In the genomic region with DNA sequence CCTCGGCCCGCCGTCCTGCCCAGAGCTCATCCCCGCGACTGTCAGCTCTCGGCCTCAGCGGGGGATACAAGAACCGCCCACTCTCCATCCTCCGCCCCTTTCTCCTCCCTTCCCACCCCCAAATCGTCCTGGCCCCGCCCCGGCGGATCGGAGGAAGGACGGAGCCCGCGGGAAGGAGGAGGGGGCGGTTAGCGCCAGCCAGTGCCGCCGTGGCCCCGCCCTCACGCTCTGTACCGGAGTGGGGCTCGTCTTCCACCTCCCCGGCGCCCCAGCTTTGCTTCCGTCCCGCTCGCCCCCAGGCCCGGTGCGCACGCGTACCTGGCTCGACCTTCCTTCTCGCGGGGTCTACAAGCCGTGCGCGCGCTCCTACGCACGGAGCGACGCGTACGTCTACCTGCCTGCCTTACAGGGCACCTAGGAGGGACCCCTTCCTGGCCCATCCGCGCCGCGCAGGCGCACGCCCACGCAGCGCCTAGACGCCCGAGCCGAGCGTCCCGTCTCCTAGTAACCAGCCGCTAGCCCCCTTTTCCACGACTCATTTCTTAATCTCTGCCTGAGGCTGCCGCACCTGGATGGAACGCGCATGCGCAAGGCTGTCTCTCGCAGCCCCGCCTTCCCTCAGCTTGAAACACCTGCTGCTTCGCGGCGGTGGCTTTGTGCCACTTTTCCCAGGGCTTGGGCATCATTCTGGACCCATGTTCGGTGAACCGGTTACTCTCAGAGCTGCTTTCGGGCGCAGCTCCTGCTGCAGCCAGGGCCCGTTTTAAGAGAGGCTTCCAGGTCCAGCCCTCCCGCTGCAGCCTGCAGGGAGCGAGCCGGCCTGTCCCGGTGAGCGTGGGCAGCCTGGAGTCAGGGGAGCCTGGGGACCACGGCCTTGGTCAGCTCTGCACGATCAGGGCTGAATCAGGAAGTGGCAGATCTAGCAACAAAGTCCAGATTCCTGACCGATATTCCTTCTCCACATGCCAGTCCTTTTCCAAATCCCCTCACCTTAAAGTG, we compare ENCODE assay signal across 1 cellular context.
TF ChIP-seq lines count a peak whose summit lies in the region.

A gene with protein sequence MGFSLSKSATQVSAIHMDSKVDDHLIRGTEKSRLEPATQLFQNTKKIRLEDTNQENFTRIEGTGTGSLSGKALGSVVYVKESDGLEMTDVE (plus strand): TSS at position 598 of the 999 bp plus-strand sequence. CDS start 8,852 bp downstream, outside the sequence.

TF ChIP-seq in HepG2, 621 proteins besides CTCF, POLR2A, EP300 and RAD21 (continued from another document and continues in another):
- TF ChIP-seq ZKSCAN1 (IDR thresholded peaks at IDR 0.05; ENCODE audit: low read length) (no peak), ZNF34 (CRISPR knock-in tag; IDR thresholded peaks at IDR 0.05; ENCODE audit: borderline replicate concordance) (0 out of 2 replicates have a peak, but pooled peaks have one; percentile 51), ZNF224 (CRISPR knock-in tag; IDR thresholded peaks at IDR 0.05) (0 out of 2 replicates have a peak, but pooled peaks have one; percentile 58), POLR2AphosphoS5 (IDR thresholded peaks at IDR 0.05; ENCODE audit: low read depth, low read length) (peak; percentile 98), ZNF557 (CRISPR knock-in tag; IDR thresholded peaks at IDR 0.05) (no peak), ZNF264 (CRISPR knock-in tag; IDR thresholded peaks at IDR 0.05) (peak; percentile 63; the same call in 1 of the 2 replicates), FOSL2 (CRISPR knock-in tag; IDR thresholded peaks at IDR 0.05) (no peak; the same call in 1 of the 2 replicates), TRIM24 (CRISPR knock-in tag; IDR thresholded peaks at IDR 0.05) (no peak), PRPF4 (IDR thresholded peaks at IDR 0.05; ENCODE audit: low read depth, low read length, poor library complexity, severe bottlenecking) (no peak), ZNF564 (CRISPR knock-in tag; IDR thresholded peaks at IDR 0.05) (no peak; the same call in none of the 2 replicates), ZNF709 (CRISPR knock-in tag; IDR thresholded peaks at IDR 0.05) (no peak; the same call in 1 of the 2 replicates), ZNF205 (CRISPR knock-in tag; IDR thresholded peaks at IDR 0.05) (0 out of 2 replicates have a peak, but pooled peaks have one; percentile 5), ZNF567 (CRISPR knock-in tag; IDR thresholded peaks at IDR 0.05; ENCODE audit: borderline replicate concordance) (peak; percentile 15; the same call in 1 of the 2 replicates)
- TF ChIP-seq, protein P1, sequence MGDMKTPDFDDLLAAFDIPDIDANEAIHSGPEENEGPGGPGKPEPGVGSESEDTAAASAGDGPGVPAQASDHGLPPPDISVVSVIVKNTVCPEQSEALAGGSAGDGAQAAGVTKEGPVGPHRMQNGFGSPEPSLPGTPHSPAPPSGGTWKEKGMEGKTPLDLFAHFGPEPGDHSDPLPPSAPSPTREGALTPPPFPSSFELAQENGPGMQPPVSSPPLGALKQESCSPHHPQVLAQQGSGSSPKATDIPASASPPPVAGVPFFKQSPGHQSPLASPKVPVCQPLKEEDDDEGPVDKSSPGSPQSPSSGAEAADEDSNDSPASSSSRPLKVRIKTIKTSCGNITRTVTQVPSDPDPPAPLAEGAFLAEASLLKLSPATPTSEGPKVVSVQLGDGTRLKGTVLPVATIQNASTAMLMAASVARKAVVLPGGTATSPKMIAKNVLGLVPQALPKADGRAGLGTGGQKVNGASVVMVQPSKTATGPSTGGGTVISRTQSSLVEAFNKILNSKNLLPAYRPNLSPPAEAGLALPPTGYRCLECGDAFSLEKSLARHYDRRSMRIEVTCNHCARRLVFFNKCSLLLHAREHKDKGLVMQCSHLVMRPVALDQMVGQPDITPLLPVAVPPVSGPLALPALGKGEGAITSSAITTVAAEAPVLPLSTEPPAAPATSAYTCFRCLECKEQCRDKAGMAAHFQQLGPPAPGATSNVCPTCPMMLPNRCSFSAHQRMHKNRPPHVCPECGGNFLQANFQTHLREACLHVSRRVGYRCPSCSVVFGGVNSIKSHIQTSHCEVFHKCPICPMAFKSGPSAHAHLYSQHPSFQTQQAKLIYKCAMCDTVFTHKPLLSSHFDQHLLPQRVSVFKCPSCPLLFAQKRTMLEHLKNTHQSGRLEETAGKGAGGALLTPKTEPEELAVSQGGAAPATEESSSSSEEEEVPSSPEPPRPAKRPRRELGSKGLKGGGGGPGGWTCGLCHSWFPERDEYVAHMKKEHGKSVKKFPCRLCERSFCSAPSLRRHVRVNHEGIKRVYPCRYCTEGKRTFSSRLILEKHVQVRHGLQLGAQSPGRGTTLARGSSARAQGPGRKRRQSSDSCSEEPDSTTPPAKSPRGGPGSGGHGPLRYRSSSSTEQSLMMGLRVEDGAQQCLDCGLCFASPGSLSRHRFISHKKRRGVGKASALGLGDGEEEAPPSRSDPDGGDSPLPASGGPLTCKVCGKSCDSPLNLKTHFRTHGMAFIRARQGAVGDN (CRISPR knock-in tag; IDR thresholded peaks at IDR 0.05): peak; percentile 96
- TF ChIP-seq, protein P2, sequence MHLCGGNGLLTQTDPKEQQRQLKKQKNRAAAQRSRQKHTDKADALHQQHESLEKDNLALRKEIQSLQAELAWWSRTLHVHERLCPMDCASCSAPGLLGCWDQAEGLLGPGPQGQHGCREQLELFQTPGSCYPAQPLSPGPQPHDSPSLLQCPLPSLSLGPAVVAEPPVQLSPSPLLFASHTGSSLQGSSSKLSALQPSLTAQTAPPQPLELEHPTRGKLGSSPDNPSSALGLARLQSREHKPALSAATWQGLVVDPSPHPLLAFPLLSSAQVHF (CRISPR knock-in tag; IDR thresholded peaks at IDR 0.05): no peak
- TF ChIP-seq, protein P3, sequence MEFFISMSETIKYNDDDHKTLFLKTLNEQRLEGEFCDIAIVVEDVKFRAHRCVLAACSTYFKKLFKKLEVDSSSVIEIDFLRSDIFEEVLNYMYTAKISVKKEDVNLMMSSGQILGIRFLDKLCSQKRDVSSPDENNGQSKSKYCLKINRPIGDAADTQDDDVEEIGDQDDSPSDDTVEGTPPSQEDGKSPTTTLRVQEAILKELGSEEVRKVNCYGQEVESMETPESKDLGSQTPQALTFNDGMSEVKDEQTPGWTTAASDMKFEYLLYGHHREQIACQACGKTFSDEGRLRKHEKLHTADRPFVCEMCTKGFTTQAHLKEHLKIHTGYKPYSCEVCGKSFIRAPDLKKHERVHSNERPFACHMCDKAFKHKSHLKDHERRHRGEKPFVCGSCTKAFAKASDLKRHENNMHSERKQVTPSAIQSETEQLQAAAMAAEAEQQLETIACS (CRISPR knock-in tag; IDR thresholded peaks at IDR 0.05): peak; percentile 91
- TF ChIP-seq, protein P4, sequence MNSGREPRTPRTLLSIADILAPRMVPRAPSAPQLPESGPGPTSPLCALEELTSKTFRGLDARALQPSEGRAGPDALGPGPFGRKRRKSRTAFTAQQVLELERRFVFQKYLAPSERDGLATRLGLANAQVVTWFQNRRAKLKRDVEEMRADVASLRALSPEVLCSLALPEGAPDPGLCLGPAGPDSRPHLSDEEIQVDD (CRISPR knock-in tag; IDR thresholded peaks at IDR 0.05; ENCODE audit: borderline replicate concordance): no peak; the same call in 1 of the 2 replicates
- TF ChIP-seq, protein P5, sequence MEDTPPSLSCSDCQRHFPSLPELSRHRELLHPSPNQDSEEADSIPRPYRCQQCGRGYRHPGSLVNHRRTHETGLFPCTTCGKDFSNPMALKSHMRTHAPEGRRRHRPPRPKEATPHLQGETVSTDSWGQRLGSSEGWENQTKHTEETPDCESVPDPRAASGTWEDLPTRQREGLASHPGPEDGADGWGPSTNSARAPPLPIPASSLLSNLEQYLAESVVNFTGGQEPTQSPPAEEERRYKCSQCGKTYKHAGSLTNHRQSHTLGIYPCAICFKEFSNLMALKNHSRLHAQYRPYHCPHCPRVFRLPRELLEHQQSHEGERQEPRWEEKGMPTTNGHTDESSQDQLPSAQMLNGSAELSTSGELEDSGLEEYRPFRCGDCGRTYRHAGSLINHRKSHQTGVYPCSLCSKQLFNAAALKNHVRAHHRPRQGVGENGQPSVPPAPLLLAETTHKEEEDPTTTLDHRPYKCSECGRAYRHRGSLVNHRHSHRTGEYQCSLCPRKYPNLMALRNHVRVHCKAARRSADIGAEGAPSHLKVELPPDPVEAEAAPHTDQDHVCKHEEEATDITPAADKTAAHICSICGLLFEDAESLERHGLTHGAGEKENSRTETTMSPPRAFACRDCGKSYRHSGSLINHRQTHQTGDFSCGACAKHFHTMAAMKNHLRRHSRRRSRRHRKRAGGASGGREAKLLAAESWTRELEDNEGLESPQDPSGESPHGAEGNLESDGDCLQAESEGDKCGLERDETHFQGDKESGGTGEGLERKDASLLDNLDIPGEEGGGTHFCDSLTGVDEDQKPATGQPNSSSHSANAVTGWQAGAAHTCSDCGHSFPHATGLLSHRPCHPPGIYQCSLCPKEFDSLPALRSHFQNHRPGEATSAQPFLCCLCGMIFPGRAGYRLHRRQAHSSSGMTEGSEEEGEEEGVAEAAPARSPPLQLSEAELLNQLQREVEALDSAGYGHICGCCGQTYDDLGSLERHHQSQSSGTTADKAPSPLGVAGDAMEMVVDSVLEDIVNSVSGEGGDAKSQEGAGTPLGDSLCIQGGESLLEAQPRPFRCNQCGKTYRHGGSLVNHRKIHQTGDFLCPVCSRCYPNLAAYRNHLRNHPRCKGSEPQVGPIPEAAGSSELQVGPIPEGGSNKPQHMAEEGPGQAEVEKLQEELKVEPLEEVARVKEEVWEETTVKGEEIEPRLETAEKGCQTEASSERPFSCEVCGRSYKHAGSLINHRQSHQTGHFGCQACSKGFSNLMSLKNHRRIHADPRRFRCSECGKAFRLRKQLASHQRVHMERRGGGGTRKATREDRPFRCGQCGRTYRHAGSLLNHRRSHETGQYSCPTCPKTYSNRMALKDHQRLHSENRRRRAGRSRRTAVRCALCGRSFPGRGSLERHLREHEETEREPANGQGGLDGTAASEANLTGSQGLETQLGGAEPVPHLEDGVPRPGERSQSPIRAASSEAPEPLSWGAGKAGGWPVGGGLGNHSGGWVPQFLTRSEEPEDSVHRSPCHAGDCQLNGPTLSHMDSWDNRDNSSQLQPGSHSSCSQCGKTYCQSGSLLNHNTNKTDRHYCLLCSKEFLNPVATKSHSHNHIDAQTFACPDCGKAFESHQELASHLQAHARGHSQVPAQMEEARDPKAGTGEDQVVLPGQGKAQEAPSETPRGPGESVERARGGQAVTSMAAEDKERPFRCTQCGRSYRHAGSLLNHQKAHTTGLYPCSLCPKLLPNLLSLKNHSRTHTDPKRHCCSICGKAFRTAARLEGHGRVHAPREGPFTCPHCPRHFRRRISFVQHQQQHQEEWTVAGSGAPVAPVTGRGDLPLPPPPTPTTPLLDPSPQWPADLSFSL (CRISPR knock-in tag; IDR thresholded peaks at IDR 0.05): no peak
- TF ChIP-seq, protein P6, sequence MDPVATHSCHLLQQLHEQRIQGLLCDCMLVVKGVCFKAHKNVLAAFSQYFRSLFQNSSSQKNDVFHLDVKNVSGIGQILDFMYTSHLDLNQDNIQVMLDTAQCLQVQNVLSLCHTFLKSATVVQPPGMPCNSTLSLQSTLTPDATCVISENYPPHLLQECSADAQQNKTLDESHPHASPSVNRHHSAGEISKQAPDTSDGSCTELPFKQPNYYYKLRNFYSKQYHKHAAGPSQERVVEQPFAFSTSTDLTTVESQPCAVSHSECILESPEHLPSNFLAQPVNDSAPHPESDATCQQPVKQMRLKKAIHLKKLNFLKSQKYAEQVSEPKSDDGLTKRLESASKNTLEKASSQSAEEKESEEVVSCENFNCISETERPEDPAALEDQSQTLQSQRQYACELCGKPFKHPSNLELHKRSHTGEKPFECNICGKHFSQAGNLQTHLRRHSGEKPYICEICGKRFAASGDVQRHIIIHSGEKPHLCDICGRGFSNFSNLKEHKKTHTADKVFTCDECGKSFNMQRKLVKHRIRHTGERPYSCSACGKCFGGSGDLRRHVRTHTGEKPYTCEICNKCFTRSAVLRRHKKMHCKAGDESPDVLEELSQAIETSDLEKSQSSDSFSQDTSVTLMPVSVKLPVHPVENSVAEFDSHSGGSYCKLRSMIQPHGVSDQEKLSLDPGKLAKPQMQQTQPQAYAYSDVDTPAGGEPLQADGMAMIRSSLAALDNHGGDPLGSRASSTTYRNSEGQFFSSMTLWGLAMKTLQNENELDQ (CRISPR knock-in tag; IDR thresholded peaks at IDR 0.05; ENCODE audit: borderline replicate concordance): no peak
- TF ChIP-seq, protein P7, sequence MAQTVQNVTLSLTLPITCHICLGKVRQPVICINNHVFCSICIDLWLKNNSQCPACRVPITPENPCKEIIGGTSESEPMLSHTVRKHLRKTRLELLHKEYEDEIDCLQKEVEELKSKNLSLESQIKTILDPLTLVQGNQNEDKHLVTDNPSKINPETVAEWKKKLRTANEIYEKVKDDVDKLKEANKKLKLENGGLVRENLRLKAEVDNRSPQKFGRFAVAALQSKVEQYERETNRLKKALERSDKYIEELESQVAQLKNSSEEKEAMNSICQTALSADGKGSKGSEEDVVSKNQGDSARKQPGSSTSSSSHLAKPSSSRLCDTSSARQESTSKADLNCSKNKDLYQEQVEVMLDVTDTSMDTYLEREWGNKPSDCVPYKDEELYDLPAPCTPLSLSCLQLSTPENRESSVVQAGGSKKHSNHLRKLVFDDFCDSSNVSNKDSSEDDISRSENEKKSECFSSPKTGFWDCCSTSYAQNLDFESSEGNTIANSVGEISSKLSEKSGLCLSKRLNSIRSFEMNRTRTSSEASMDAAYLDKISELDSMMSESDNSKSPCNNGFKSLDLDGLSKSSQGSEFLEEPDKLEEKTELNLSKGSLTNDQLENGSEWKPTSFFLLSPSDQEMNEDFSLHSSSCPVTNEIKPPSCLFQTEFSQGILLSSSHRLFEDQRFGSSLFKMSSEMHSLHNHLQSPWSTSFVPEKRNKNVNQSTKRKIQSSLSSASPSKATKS (CRISPR knock-in tag; IDR thresholded peaks at IDR 0.05): no peak
- TF ChIP-seq, protein P8, sequence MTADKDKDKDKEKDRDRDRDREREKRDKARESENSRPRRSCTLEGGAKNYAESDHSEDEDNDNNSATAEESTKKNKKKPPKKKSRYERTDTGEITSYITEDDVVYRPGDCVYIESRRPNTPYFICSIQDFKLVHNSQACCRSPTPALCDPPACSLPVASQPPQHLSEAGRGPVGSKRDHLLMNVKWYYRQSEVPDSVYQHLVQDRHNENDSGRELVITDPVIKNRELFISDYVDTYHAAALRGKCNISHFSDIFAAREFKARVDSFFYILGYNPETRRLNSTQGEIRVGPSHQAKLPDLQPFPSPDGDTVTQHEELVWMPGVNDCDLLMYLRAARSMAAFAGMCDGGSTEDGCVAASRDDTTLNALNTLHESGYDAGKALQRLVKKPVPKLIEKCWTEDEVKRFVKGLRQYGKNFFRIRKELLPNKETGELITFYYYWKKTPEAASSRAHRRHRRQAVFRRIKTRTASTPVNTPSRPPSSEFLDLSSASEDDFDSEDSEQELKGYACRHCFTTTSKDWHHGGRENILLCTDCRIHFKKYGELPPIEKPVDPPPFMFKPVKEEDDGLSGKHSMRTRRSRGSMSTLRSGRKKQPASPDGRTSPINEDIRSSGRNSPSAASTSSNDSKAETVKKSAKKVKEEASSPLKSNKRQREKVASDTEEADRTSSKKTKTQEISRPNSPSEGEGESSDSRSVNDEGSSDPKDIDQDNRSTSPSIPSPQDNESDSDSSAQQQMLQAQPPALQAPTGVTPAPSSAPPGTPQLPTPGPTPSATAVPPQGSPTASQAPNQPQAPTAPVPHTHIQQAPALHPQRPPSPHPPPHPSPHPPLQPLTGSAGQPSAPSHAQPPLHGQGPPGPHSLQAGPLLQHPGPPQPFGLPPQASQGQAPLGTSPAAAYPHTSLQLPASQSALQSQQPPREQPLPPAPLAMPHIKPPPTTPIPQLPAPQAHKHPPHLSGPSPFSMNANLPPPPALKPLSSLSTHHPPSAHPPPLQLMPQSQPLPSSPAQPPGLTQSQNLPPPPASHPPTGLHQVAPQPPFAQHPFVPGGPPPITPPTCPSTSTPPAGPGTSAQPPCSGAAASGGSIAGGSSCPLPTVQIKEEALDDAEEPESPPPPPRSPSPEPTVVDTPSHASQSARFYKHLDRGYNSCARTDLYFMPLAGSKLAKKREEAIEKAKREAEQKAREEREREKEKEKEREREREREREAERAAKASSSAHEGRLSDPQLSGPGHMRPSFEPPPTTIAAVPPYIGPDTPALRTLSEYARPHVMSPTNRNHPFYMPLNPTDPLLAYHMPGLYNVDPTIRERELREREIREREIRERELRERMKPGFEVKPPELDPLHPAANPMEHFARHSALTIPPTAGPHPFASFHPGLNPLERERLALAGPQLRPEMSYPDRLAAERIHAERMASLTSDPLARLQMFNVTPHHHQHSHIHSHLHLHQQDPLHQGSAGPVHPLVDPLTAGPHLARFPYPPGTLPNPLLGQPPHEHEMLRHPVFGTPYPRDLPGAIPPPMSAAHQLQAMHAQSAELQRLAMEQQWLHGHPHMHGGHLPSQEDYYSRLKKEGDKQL (CRISPR knock-in tag; IDR thresholded peaks at IDR 0.05; ENCODE audit: low read depth): no peak
